ENCODE assay signal across 8 cellular contexts in genomic region chr6:2857580-2858337, GRCh38. TPM values are rescaled to one million over a fixed set of nuclear protein-coding genes. Genes with fewer than 3 reads are reported as not detected.
DNase-seq lines count a peak whose midpoint lies in the region; ATAC-seq and TF ChIP-seq lines count a peak whose summit lies in the region.

No MANE protein-coding gene starts in this region.

- H3K27me3 Mint-ChIP-seq in T-helper 17 cell = no peaks in the 10 kb centered on the region
- no peaks in the 10 kb centered on the region for H3K27me3 Mint-ChIP-seq in memory B cell

- H3K27ac Mint-ChIP-seq in T-helper 17 cell (peak overlapping the region; percentile 98), memory B cell (peak overlapping the region; percentile 95)

- H3K4me1 Mint-ChIP-seq in T-helper 17 cell = peaks cover 77% of the 10 kb centered on the region
- peaks cover 62% of the 10 kb centered on the region for H3K4me1 Mint-ChIP-seq in memory B cell

- peak; percentile 38 for ATAC-seq in GM18870 (IDR thresholded peaks at IDR 0.05; ENCODE audit: unreplicated experiment)
- ATAC-seq in HG03097 (IDR thresholded peaks at IDR 0.05; ENCODE audit: low FRiP score, unreplicated experiment) = peak; percentile 39
- ATAC-seq in T-helper 17 cell = peak; percentile 56
- ATAC-seq in memory B cell (ENCODE audit: low read depth) = peak; percentile 32

- no peak overlapping the region for H3K4me3 ChIP-seq in astrocyte of the spinal cord (ENCODE audit: low read depth, low read length)

- in situ Hi-C loops in astrocyte of the spinal cord (cut with HindIII; ENCODE audit: low sequenced_read_pairs) = no loop called here

- H3K36me3 Mint-ChIP-seq in T-helper 17 cell (ENCODE audit: low read depth) (no peaks in the 10 kb centered on the region), memory B cell (peaks cover 4% of the 10 kb centered on the region)

- peaks cover 2% of the 10 kb centered on the region for H3K9me3 Mint-ChIP-seq in memory B cell

- H3K4me3 Mint-ChIP-seq in T-helper 17 cell = peak overlapping the region; percentile 88
- peak overlapping the region; percentile 83 for H3K4me3 Mint-ChIP-seq in memory B cell

- TF ChIP-seq CTCF in astrocyte of the spinal cord (IDR thresholded peaks at IDR 0.05; ENCODE audit: low read depth, low read length) = no peak

- no peaks in the 10 kb centered on the region for H3K9me3 ChIP-seq in T-helper 17 cell (ENCODE audit: control insufficient read depth, low read length, poor library complexity, severe bottlenecking)

- peak in 2 of 3 donors; percentile 50 to 73 for DNase-seq in T-helper 17 cell
- peak; percentile 83 for DNase-seq in astrocyte of the spinal cord (ENCODE audit: low read depth, low spot score)
- DNase-seq in memory B cell (ENCODE audit: low spot score in 2 of 2) = peak in 1 of 2 donors; percentile 38
- DNase-seq in stimulated activated CD8-positive, alpha-beta memory T cell treated with anti-CD3 and anti-CD28 coated beads, Interleukin-7, amount 100 ng/mL, for 48 hours (ENCODE audit: extremely low read depth in 1 of 2, low read depth in 1 of 2) = peak; percentile 82 to 92
- no peak for DNase-seq in SKM-1 treated with dmso at 0.1 percent for 144 hours (lab: John Stamatoyannopoulos, UW; ENCODE audit: unreplicated experiment)
- DNase-seq in SKM-1 (lab: John Stamatoyannopoulos, UW; ENCODE audit: unreplicated experiment) = no peak

RNA-seq across cellular contexts. Expression of gene SERPINB1, which starts 16.1 kb away (rescaled TPM):
- total RNA-seq in T-helper 17 cell = 10 to 100 TPM; 39.2 to 44.4 TPM

RNA-seq across cellular contexts. Expression of gene SERPINB9, which starts 45.4 kb away (rescaled TPM):
- 10 to 100 TPM; 32.9 to 37.7 TPM for total RNA-seq in T-helper 17 cell

Comparison
In these comparisons a context has a peak if more than half of its experiments do, and no peak if none do; other contexts are left out.
1. DNase-seq: peak in T-helper 17 cell (2 of 3), astrocyte of the spinal cord (single experiment) and stimulated activated CD8-positive, alpha-beta memory T cell treated with anti-CD3 and anti-CD28 coated beads, Interleukin-7, amount 100 ng/mL, for 48 hours (2 of 2); none in SKM-1 treated with dmso at 0.1 percent for 144 hours (single experiment) and SKM-1 (single experiment).
2. Peak in every context shown above with its lines, with median percentiles within 50 percentile points of each other: ATAC-seq.